Comparison of ENCODE assay signal across 28 cellular contexts in genomic region chr3:13364602-13365271, GRCh38. TPM values are rescaled to one million over a fixed set of nuclear protein-coding genes. Genes with fewer than 3 reads are reported as not detected.
DNase-seq lines count a peak whose midpoint lies in the region; ATAC-seq, FAIRE-seq and TF ChIP-seq lines count a peak whose summit lies in the region.
"Had no signal": no experiment of that assay in that cellular context is flagged by ENCODE, and none has a peak within 500 bp of the region (broad histone marks: within the 10 kb centered on the region; RNA-seq: fewer than 3 reads in every experiment).

No MANE protein-coding gene starts in this region.

- no peaks in the 10 kb centered on the region for H3K79me2 ChIP-seq in HepG2 (ENCODE audit: insufficient read depth, low read length)

- no peak overlapping the region for H3K9ac ChIP-seq in HepG2 (ENCODE audit: insufficient read depth, low read depth, low read length)
- H3K9ac ChIP-seq: KMS-11 had no signal

- H3K9me3 ChIP-seq in HepG2 (ENCODE audit: low read length) (no peaks in the 10 kb centered on the region), right lobe of liver (no peaks in the 10 kb centered on the region)
- H3K9me3 ChIP-seq: mucosa of descending colon, testis had no signal

- H3K27me3 ChIP-seq in HepG2 (ENCODE audit: control insufficient read depth in 1 of 2, insufficient read depth in 2 of 2, low read length in 2 of 2) (no peaks in the 10 kb centered on the region), right lobe of liver (no peaks in the 10 kb centered on the region)
- H3K27me3 ChIP-seq: cardiac muscle cell, testis had no signal

- in situ Hi-C loops in HepG2 (cut with HindIII; ENCODE audit: extremely low pct_ligation_motif_present, low pct_unique_long_range_greater_than_20kb), result no loop called here

- no peak overlapping the region for H3K4me3 ChIP-seq in HepG2 (replicated peaks in 1 of 3; ENCODE audit: insufficient read depth in 1 of 3, low read depth in 2 of 3, low read length in 3 of 3)
- no peak overlapping the region for H3K4me3 ChIP-seq in right lobe of liver
- H3K4me3 ChIP-seq: cardiac muscle cell, mucosa of descending colon, PC-9, testis had no signal

- H3K36me3 Mint-ChIP-seq in stimulated activated effector memory CD8-positive, alpha-beta T cell treated with anti-CD3 and anti-CD28 coated beads, Interleukin-12 subunit alpha, Interleukin-12 subunit beta, amount 100 ng/mL, for 72 hours, result peaks cover 95% of the 10 kb centered on the region

- intact Hi-C loops in HepG2 (cut with micrococcal nuclease; ENCODE audit: unreplicated experiment), result loop anchor here (2.0 kb wide), 1 partner anchor 88 kb away; no protein-coding TSS in a partner anchor
- intact Hi-C loops in right lobe of liver (cut with DNase I), result no loop called here

- peak overlapping the region; percentile 34 for H3K27ac Mint-ChIP-seq in stimulated activated effector memory CD8-positive, alpha-beta T cell treated with anti-CD3 and anti-CD28 coated beads, Interleukin-12 subunit alpha, Interleukin-12 subunit beta, amount 100 ng/mL, for 72 hours
- H3K27ac Mint-ChIP-seq: activated T-helper 2 cell treated with anti-CD3 and anti-CD28 coated beads, Interferon-gamma antibody, Interleukin-2, Interleukin-4, amounts not matched to agents 10 μg/mL and 5 μg/mL and 100 μg/mL, durations not matched to agents 14 hours and 24 hours and 36 hours; dendritic cell treated with granulocyte-macrophage colony-stimulating factor and Interleukin-4, amounts not matched to agents 40 ng/mL and 50 ng/mL, for 4 days; progenitor cell of endocrine pancreas had no signal

- CTCF ChIA-PET in HepG2 (lab: Yijun Ruan, JAX; ENCODE audit: low intra/inter-chr PET ratio, low total read pairs), result interaction anchor here (1.9 kb wide), 1 partner anchor 97 kb away, joined by 5 read pairs; no protein-coding TSS in a partner anchor

- TF ChIP-seq EP300 in HepG2 (IDR thresholded peaks at IDR 0.05; ENCODE audit: low read depth in 2 of 2, low read length in 2 of 2), result no peak
- TF ChIP-seq EP300 in HepG2 (CRISPR knock-in tag; IDR thresholded peaks at IDR 0.05; ENCODE audit: borderline replicate concordance), result no peak

- H3K4me1 Mint-ChIP-seq in stimulated activated effector memory CD8-positive, alpha-beta T cell treated with anti-CD3 and anti-CD28 coated beads, Interleukin-12 subunit alpha, Interleukin-12 subunit beta, amount 100 ng/mL, for 72 hours, result peaks cover 14% of the 10 kb centered on the region

- TF ChIP-seq CTCF in HepG2 (CRISPR knock-in tag; IDR thresholded peaks at IDR 0.05) (no peak), right lobe of liver (IDR thresholded peaks at IDR 0.05) (no peak)

- H3K4me3 Mint-ChIP-seq in stimulated activated effector memory CD8-positive, alpha-beta T cell treated with anti-CD3 and anti-CD28 coated beads, Interleukin-12 subunit alpha, Interleukin-12 subunit beta, amount 100 ng/mL, for 72 hours, result no peak overlapping the region
- H3K4me3 Mint-ChIP-seq: activated naive CD8-positive, alpha-beta T cell treated with anti-CD3 and anti-CD28 coated beads, Interleukin-2, amount 10 ng/mL, durations not matched to agents 7 days and 5 days; dendritic cell treated with granulocyte-macrophage colony-stimulating factor and Interleukin-4, amounts not matched to agents 40 ng/mL and 50 ng/mL, for 4 days had no signal

- H3K27ac ChIP-seq in HepG2 (ENCODE audit: extremely low read length, insufficient read depth, low read length) (peak overlapping the region; percentile 82), right lobe of liver (peak overlapping the region in 1 of 3 donors; percentile 48)
- H3K27ac ChIP-seq: cardiac muscle cell, KMS-11, PC-9, testis had no signal

- no peaks in the 10 kb centered on the region for H3K9me3 Mint-ChIP-seq in stimulated activated effector memory CD8-positive, alpha-beta T cell treated with anti-CD3 and anti-CD28 coated beads, Interleukin-12 subunit alpha, Interleukin-12 subunit beta, amount 100 ng/mL, for 72 hours
- H3K9me3 Mint-ChIP-seq: activated naive CD8-positive, alpha-beta T cell treated with anti-CD3 and anti-CD28 coated beads, Interleukin-2, amount 10 ng/mL, durations not matched to agents 7 days and 5 days; activated T-helper 2 cell treated with anti-CD3 and anti-CD28 coated beads, Interferon-gamma antibody, Interleukin-2, Interleukin-4, amounts not matched to agents 10 μg/mL and 5 μg/mL and 100 μg/mL, durations not matched to agents 14 hours and 24 hours and 36 hours; dendritic cell treated with granulocyte-macrophage colony-stimulating factor and Interleukin-4, amounts not matched to agents 40 ng/mL and 50 ng/mL, for 4 days had no signal

- no peak overlapping the region for H3K4me2 ChIP-seq in HepG2 (ENCODE audit: low read depth, low read length)
- H3K4me2 ChIP-seq: KMS-11, PC-9 had no signal

- DNase-seq in HepG2 (ENCODE audit: low spot score) (no peak), right lobe of liver (no peak), astrocyte of the hippocampus (ENCODE audit: low read depth, low spot score) (peak; percentile 79), iPS-NIHi7 (ENCODE audit: extremely low spot score) (peak; percentile 47), NCI-H187 treated with DMSO at 0.1 percent for 48 hours (lab: John Stamatoyannopoulos, UW) (no peak), NCI-H146 (lab: John Stamatoyannopoulos, UW) (no peak)
- no peak for DNase-seq in stimulated activated effector memory CD8-positive, alpha-beta T cell treated with anti-CD3 and anti-CD28 coated beads, Interleukin-12 subunit alpha, Interleukin-12 subunit beta, amount 100 ng/mL, for 72 hours (ENCODE audit: low spot score in 2 of 2)
- DNase-seq: ACHN; activated naive CD8-positive, alpha-beta T cell treated with anti-CD3 and anti-CD28 coated beads, Interleukin-2, amount 10 ng/mL, durations not matched to agents 7 days and 5 days; C1 segment of cervical spinal cord; Calu3; HCEC 1CT; mucosa of descending colon; NCI-H187; NCI-H2227 treated with DMSO at 0.1 percent for 48 hours; NCI-H748 treated with DMSO at 0.1 percent for 48 hours; PC-9; SHP77 treated with DMSO at 0.1 percent for 48 hours; stimulated activated naive CD4-positive, alpha-beta T cell; testis had no signal

- 65% methylated on average over 12 of the region's 12 CpGs for WGBS in HepG2 (ENCODE audit: low lambda C conversion rate)
- WGBS in right lobe of liver (ENCODE audit: insufficient coverage, low coverage, low lambda C conversion rate, missing lambda C conversion rate), result 76% methylated on average over 9 of the region's 12 CpGs

- no TSS peak for BruUV-seq in HepG2 (replicated peaks; lab: Mats Ljungman, UMichigan)

- FAIRE-seq in HepG2 (lab: Jason Lieb, UNC), result no peak
- FAIRE-seq: endothelial cell of umbilical vein, TTC549 had no signal

- TF ChIP-seq RAD21 in HepG2 (CRISPR knock-in tag; IDR thresholded peaks at IDR 0.05), result no peak

- TF ChIP-seq POLR2A in HepG2 (IDR thresholded peaks at IDR 0.05; ENCODE audit: insufficient read depth in 1 of 2, low read depth in 2 of 2, low read length in 2 of 2) (no peak), right lobe of liver (IDR thresholded peaks at IDR 0.05) (no peak)

- no peak overlapping the region for H2AFZ ChIP-seq in HepG2 (ENCODE audit: low read length)
- H2AFZ ChIP-seq: PC-9 had no signal

- ATAC-seq in HepG2 (peak; percentile 8), right lobe of liver (no peak), GM18873 (IDR thresholded peaks at IDR 0.05; ENCODE audit: low FRiP score, unreplicated experiment) (no peak)
- ATAC-seq in stimulated activated effector memory CD8-positive, alpha-beta T cell treated with anti-CD3 and anti-CD28 coated beads, Interleukin-12 subunit alpha, Interleukin-12 subunit beta, amount 100 ng/mL, for 72 hours, result no peak
- ATAC-seq: mucosa of descending colon had no signal

- H3K4me1 ChIP-seq in HepG2 (ENCODE audit: insufficient read depth, low read length) (peaks cover 32% of the 10 kb centered on the region), right lobe of liver (peaks cover 0 to 17% (median 7%) of the 10 kb centered on the region in 4 donors)
- H3K4me1 ChIP-seq: testis had no signal

- no peaks in the 10 kb centered on the region for H4K20me1 ChIP-seq in HepG2 (ENCODE audit: insufficient read depth, low read length)

- H3K36me3 ChIP-seq in HepG2 (replicated peaks in 1 of 2; ENCODE audit: control insufficient read depth in 1 of 2, insufficient read depth in 2 of 2, low read length in 2 of 2), result peaks cover 7 to 59% of the 10 kb centered on the region in 2 experiments; a peak in 4 of 5 replicates
- H3K36me3 ChIP-seq in right lobe of liver, result peaks cover 0 to 17% (median 3%) of the 10 kb centered on the region in 4 donors

- POLR2A ChIA-PET in HepG2 (lab: Yijun Ruan, JAX), result interaction anchor here (0.8 to 1.5 kb wide), 2 partner anchors 29 to 88 kb away, joined by 3 read pairs; no protein-coding TSS in a partner anchor

TF ChIP-seq in HepG2, 621 proteins besides CTCF, POLR2A, EP300 and RAD21 (continues in another document):
- TF ChIP-seq IKZF4 (CRISPR knock-in tag; IDR thresholded peaks at IDR 0.05; ENCODE audit: borderline replicate concordance, low read depth, not compliant biosample characterization) (no peak), SP4 (CRISPR knock-in tag; IDR thresholded peaks at IDR 0.05) (0 out of 2 replicates have a peak, but pooled peaks have one; percentile 3), ZNF746 (CRISPR knock-in tag; IDR thresholded peaks at IDR 0.05) (no peak)

RNA-seq across cellular contexts. Expression of gene NUP210, which starts 55.4 kb away (rescaled TPM):
- total RNA-seq in HepG2 (2016; rRNA removed; fragmentation: Illumina TruSeq; extraction: Trizol) (18.2 and 35.2 TPM in 2 replicates), right lobe of liver (10 to 100 TPM; 11.7 to 17.7 (median 15.6) TPM)
- 2.4 and 3.0 TPM in 2 replicates for total RNA-seq in HepG2 (2016; cell fraction: cytosol; rRNA removed; fragmentation: Illumina TruSeq; extraction: Trizol; ENCODE audit: low read depth)
- total RNA-seq in HepG2 (2016; cell fraction: insoluble cytoplasmic fraction; rRNA removed; fragmentation: Illumina TruSeq; extraction: Trizol), result 13.5 and 35.7 TPM in 2 replicates
- 7.5 TPM in 2 replicates for total RNA-seq in HepG2 (2016; cell fraction: membrane; rRNA removed; fragmentation: Illumina TruSeq; extraction: Trizol)
- total RNA-seq in HepG2 (2016; cell fraction: nucleus; rRNA removed; fragmentation: Illumina TruSeq; extraction: Trizol), result 48.2 and 58.1 TPM in 2 replicates
- polyA plus RNA-seq in HepG2 (2011; rRNA removed), result 31.6 and 44.3 TPM in 2 replicates
- polyA plus RNA-seq in HepG2 (2011; cell fraction: cytosol; rRNA removed), result 17.7 and 20.2 TPM in 2 replicates
- 105 and 126 TPM in 2 replicates for polyA plus RNA-seq in HepG2 (2011; cell fraction: nucleus; rRNA removed)
- 34.3 and 44.8 TPM in 2 replicates for polyA plus RNA-seq in HepG2 (2012)
- 1.3 and 1.6 TPM in 2 replicates for polyA plus RNA-seq in HepG2 (2016; cell fraction: cytosol; fragmentation: Illumina TruSeq; extraction: Trizol; ENCODE audit: low read depth)
- polyA plus RNA-seq in HepG2 (2016; cell fraction: insoluble cytoplasmic fraction; fragmentation: Illumina TruSeq; extraction: Trizol; ENCODE audit: low read depth), result 10.1 and 14.0 TPM in 2 replicates
- polyA plus RNA-seq in HepG2 (2016; cell fraction: membrane; fragmentation: Illumina TruSeq; extraction: Trizol; ENCODE audit: low read depth), result 2.8 and 3.5 TPM in 2 replicates
- polyA plus RNA-seq in HepG2 (2016; cell fraction: nucleus; fragmentation: Illumina TruSeq; extraction: Trizol; ENCODE audit: insufficient read depth, low read depth), result 83.4 and 84.9 TPM in 2 replicates
- 104 and 110 TPM in 2 replicates for polyA minus RNA-seq in HepG2 (2011; rRNA and poly(A)+ RNA removed; ENCODE audit: low replicate concordance)
- 31.9 and 35.7 TPM in 2 replicates for polyA minus RNA-seq in HepG2 (2011; cell fraction: cytosol; rRNA and poly(A)+ RNA removed)
- 50.5 and 60.3 TPM in 2 replicates for polyA minus RNA-seq in HepG2 (2011; cell fraction: nucleus; rRNA and poly(A)+ RNA removed)

Comparison
In these comparisons a context has a peak if more than half of its experiments do, and no peak if none do; other contexts are left out.
1. DNase-seq: peak in astrocyte of the hippocampus (single experiment) and iPS-NIHi7 (single experiment); none in HepG2 (single experiment), right lobe of liver (0 of 3), stimulated activated effector memory CD8-positive, alpha-beta T cell treated with anti-CD3 and anti-CD28 coated beads, Interleukin-12 subunit alpha, Interleukin-12 subunit beta, amount 100 ng/mL, for 72 hours (0 of 2), NCI-H187 treated with DMSO at 0.1 percent for 48 hours (single experiment) and NCI-H146 (single experiment).